Comparison of ENCODE assay signal across 27 cellular contexts in genomic region chr2:203135105-203135504, GRCh38.
"Had no signal": no experiment of that assay in that cellular context is flagged by ENCODE, and none has a peak within 500 bp of the region (broad histone marks: within the 10 kb centered on the region; RNA-seq: fewer than 3 reads in every experiment).

No MANE protein-coding gene starts in this region.

- FAIRE-seq: colon, endometrium, endothelial cell of umbilical vein had no signal

- H3K36me3 ChIP-seq: colonic mucosa had no signal

- H3K27me3 ChIP-seq: colonic mucosa, dorsolateral prefrontal cortex, esophagus muscularis mucosa, esophagus squamous epithelium, foreskin keratinocyte, gastrocnemius medialis, gastroesophageal sphincter, heart left ventricle, heart right ventricle had no signal

- ATAC-seq: effector memory CD8-positive, alpha-beta T cell; esophagus mucosa; foreskin keratinocyte; gastrocnemius medialis; gastroesophageal sphincter; heart left ventricle; heart right ventricle had no signal

- H3K27me3 Mint-ChIP-seq: dendritic cell treated with granulocyte-macrophage colony-stimulating factor and Interleukin-4, amounts not matched to agents 40 ng/mL and 50 ng/mL, for 4 days; effector memory CD8-positive, alpha-beta T cell had no signal

- H3K4me1 ChIP-seq: colonic mucosa, esophagus muscularis mucosa, esophagus squamous epithelium, foreskin keratinocyte, gastrocnemius medialis, gastroesophageal sphincter, heart left ventricle, heart right ventricle had no signal

- H3K27ac Mint-ChIP-seq: dendritic cell treated with granulocyte-macrophage colony-stimulating factor and Interleukin-4, amounts not matched to agents 40 ng/mL and 50 ng/mL, for 4 days; effector memory CD8-positive, alpha-beta T cell; endodermal cell had no signal

- H3K9me3 Mint-ChIP-seq: dendritic cell treated with granulocyte-macrophage colony-stimulating factor and Interleukin-4, amounts not matched to agents 40 ng/mL and 50 ng/mL, for 4 days; effector memory CD8-positive, alpha-beta T cell; endodermal cell had no signal

- H3K4me3 ChIP-seq: colonic mucosa, coronary artery, dorsolateral prefrontal cortex, esophagus muscularis mucosa, esophagus squamous epithelium, gastrocnemius medialis, gastroesophageal sphincter, heart left ventricle, heart right ventricle had no signal

- H3K27ac ChIP-seq: colonic mucosa, coronary artery, dorsolateral prefrontal cortex, epithelial cell of prostate, esophagus muscularis mucosa, esophagus squamous epithelium, foreskin keratinocyte, gastrocnemius medialis, gastroesophageal sphincter, heart left ventricle, heart right ventricle had no signal

- H3K9me3 ChIP-seq: colonic mucosa, esophagus muscularis mucosa, esophagus squamous epithelium, gastrocnemius medialis, gastroesophageal sphincter, heart left ventricle, heart right ventricle had no signal

- H3K4me3 Mint-ChIP-seq: dendritic cell treated with granulocyte-macrophage colony-stimulating factor and Interleukin-4, amounts not matched to agents 40 ng/mL and 50 ng/mL, for 4 days; effector memory CD8-positive, alpha-beta T cell; endodermal cell had no signal

- DNase-seq: colonic mucosa; cortex of kidney; dermis blood vessel endothelial cell; dorsolateral prefrontal cortex; effector CD4-positive, alpha-beta T cell; effector CD8-positive, alpha-beta T cell; effector memory CD4-positive, alpha-beta T cell; effector memory CD8-positive, alpha-beta T cell; endodermal cell; erythroblast; esophagus squamous epithelium; foreskin fibroblast; foreskin keratinocyte; foreskin melanocyte; gastrocnemius medialis; glutamatergic neuron; heart left ventricle; heart right ventricle had no signal
